Comparison of ENCODE assay signal across 25 cellular contexts in the genomic region with DNA sequence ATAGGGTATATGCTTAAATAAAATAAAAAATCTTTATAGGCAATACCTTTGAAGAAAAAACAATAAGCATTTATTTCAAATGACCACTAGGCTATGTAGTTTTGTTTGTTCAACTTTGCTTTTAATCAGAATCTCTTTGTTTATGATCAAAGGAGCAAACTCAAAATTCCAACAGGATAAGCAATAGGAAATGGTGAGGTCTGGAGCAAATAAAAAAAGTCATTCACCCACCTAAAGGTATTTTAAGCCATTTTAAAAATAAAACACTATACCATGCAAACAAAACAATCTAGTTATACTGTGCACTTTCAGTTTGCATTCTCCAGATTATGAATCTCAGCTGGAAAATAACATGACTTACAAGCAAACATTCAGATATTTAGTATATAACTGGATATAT. TPM values are rescaled to one million over a fixed set of nuclear protein-coding genes. Genes with fewer than 3 reads are reported as not detected.
"Had no signal": no experiment of that assay in that cellular context is flagged by ENCODE, and none has a peak within 500 bp of the region (broad histone marks: within the 10 kb centered on the region; RNA-seq: fewer than 3 reads in every experiment).

No MANE protein-coding gene starts in this region.

- H3K27ac ChIP-seq: adrenal gland, breast epithelium, esophagus muscularis mucosa, gastroesophageal sphincter, heart right ventricle, left lung, neural progenitor cell, SK-N-MC, suprapubic skin, transverse colon, uterus had no signal

- H3K9me3 ChIP-seq: adrenal gland, breast epithelium, esophagus muscularis mucosa, gastroesophageal sphincter, heart right ventricle, left lung, suprapubic skin, transverse colon, uterus had no signal

- H3K4me1 Mint-ChIP-seq: neural progenitor cell had no signal

- H3K36me3 ChIP-seq: adrenal gland, breast epithelium, esophagus muscularis mucosa, gastroesophageal sphincter, left lung, neural progenitor cell, suprapubic skin, transverse colon, uterus had no signal

- H3K9ac ChIP-seq: neural progenitor cell had no signal

- H3K36me3 Mint-ChIP-seq: neural progenitor cell had no signal

- FAIRE-seq: astrocyte, endothelial cell of umbilical vein had no signal

- H3K4me3 ChIP-seq: adrenal gland, breast epithelium, esophagus muscularis mucosa, gastroesophageal sphincter, heart right ventricle, left lung, neural progenitor cell, SK-N-MC, suprapubic skin, transverse colon, uterus had no signal

- DNase-seq: activated CD4-positive, alpha-beta T cell treated with anti-CD3 and anti-CD28 coated beads, Interleukin-2, amount 10 ng/mL, durations not matched to agents 7 days and 5 days; activated CD4-positive, CD25-positive, alpha-beta regulatory T cell; activated gamma-delta T cell treated with Interleukin-2 at 50 U/mL for 16 hours; adrenal gland; cortex of kidney; effector CD4-positive, alpha-beta T cell; heart right ventricle; left lung; midbrain; stimulated activated CD4-positive, alpha-beta T cell treated with anti-CD3 and anti-CD28 coated beads, Interleukin-2, amount 100 ng/mL, for 24 hours; stimulated activated naive CD4-positive, alpha-beta T cell treated with Interleukin-2 at 50 U/mL for 16 hours; transverse colon; uterus had no signal

- H3K4me3 Mint-ChIP-seq: activated CD4-positive, alpha-beta T cell treated with anti-CD3 and anti-CD28 coated beads, Interleukin-2, amount 10 ng/mL, durations not matched to agents 7 days and 5 days; neural progenitor cell had no signal

- H3K4me1 ChIP-seq: adrenal gland, breast epithelium, esophagus muscularis mucosa, gastroesophageal sphincter, heart right ventricle, left lung, neural progenitor cell, suprapubic skin, transverse colon, uterus had no signal

- H3K27me3 ChIP-seq: adrenal gland, breast epithelium, esophagus muscularis mucosa, gastroesophageal sphincter, left lung, neural progenitor cell, suprapubic skin, transverse colon, uterus had no signal

- ATAC-seq: gastroesophageal sphincter, heart right ventricle, left lung had no signal

- H3K27me3 Mint-ChIP-seq: activated CD4-positive, alpha-beta T cell treated with anti-CD3 and anti-CD28 coated beads, Interleukin-2, amount 10 ng/mL, durations not matched to agents 7 days and 5 days; progenitor cell of endocrine pancreas had no signal

- H3K4me2 ChIP-seq: neural progenitor cell had no signal

- H3K27ac Mint-ChIP-seq: neural progenitor cell, progenitor cell of endocrine pancreas had no signal

- H3K9me3 Mint-ChIP-seq: activated CD4-positive, alpha-beta T cell treated with anti-CD3 and anti-CD28 coated beads, Interleukin-2, amount 10 ng/mL, durations not matched to agents 7 days and 5 days; neural progenitor cell had no signal

- H2AFZ ChIP-seq: neural progenitor cell had no signal

RNA-seq across cellular contexts. Expression of a gene that starts 50.0 kb away (rescaled TPM):
- total RNA-seq: endothelial cell of umbilical vein, kidney epithelial cell, lung microvascular endothelial cell, osteoblast, progenitor cell of endocrine pancreas had no signal
- polyA plus RNA-seq: endothelial cell of umbilical vein had no signal
